ENCODE assay signal across 14 cellular contexts in the genomic region with DNA sequence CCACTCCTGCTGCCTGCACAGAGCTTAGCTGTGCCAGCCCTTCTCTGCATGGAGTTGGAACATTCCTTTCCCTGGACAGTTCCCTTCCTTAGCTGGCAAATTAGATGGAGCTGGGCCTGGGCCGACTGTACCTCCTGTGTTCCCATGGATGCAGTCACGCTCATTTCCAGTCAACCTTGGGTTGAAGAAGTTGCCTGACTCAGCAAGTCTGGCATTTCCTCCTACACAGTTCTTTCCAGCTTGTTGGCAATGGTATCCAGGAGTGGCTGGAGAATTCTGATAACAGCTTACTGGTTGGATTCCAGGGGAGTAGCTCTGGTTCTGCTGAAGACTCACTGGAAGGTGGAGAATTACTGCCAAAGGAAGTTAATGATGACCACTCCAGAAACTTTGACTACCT. TPM values are rescaled to one million over a fixed set of nuclear protein-coding genes. Genes with fewer than 3 reads are reported as not detected.
DNase-seq lines count a peak whose midpoint lies in the region; TF ChIP-seq lines count a peak whose summit lies in the region.
"Had no signal": no experiment of that assay in that cellular context is flagged by ENCODE, and none has a peak within 500 bp of the region (broad histone marks: within the 10 kb centered on the region; RNA-seq: fewer than 3 reads in every experiment).

No MANE protein-coding gene starts in this region.

- H3K4me3 ChIP-seq in ACC112 (ENCODE audit: low read depth, low read length) (no peak overlapping the region), HFF-Myc (replicated peaks; ENCODE audit: low read depth, low read length) (no peak overlapping the region)
- H3K4me3 ChIP-seq: right atrium auricular region had no signal

- H2AFZ ChIP-seq in ACC112 (ENCODE audit: low read length, unreplicated experiment), result no peak overlapping the region

- H3K4me1 ChIP-seq in ACC112 (ENCODE audit: control insufficient read depth, insufficient read depth, low read length, unreplicated experiment), result peaks cover 8% of the 10 kb centered on the region
- H3K4me1 ChIP-seq: right atrium auricular region had no signal

- intact Hi-C loops in posterior vena cava (cut with DNase I), result no loop called here

- peak overlapping the region; percentile 50 for H3K27ac ChIP-seq in ACC112 (ENCODE audit: low read depth, low read length)
- H3K27ac ChIP-seq: right atrium auricular region had no signal

- DNase-seq in HFF-Myc (ENCODE audit: extremely low read depth, low read depth) (peak; percentile 6), amniotic epithelial cell (ENCODE audit: low read depth) (peak; percentile 61), islet precursor cell (peak; percentile 68), superior temporal gyrus (ENCODE audit: extremely low spot score) (no peak), posterior vena cava (ENCODE audit: low spot score) (no peak), NCI-H82 treated with DMSO at 0.1 percent for 48 hours (lab: John Stamatoyannopoulos, UW; ENCODE audit: unreplicated experiment) (no peak)
- no peak for DNase-seq in activated CD8-positive, alpha-beta memory T cell treated with anti-CD3 and anti-CD28 coated beads, Interleukin-2, amount 50 U/mL, for 48 hours
- DNase-seq: activated T-cell treated with anti-CD3 and anti-CD28 coated beads, Interleukin-2, amount 50 U/mL, for 48 hours; CD4-positive, CD25-positive, alpha-beta regulatory T cell; midbrain; NCI-H1105; NCI-H774 had no signal

- no peaks in the 10 kb centered on the region for H3K79me2 ChIP-seq in ACC112 (ENCODE audit: control insufficient read depth, insufficient read depth, low read length, unreplicated experiment)

- no peaks in the 10 kb centered on the region for H3K36me3 ChIP-seq in ACC112 (ENCODE audit: insufficient read depth, low read length)
- H3K36me3 ChIP-seq: right atrium auricular region had no signal

- 0 out of 2 replicates have a peak, but pooled peaks cover 3% of the 10 kb centered on the region for H3K27me3 ChIP-seq in ACC112 (ENCODE audit: insufficient read depth, low read length)
- H3K27me3 ChIP-seq: right atrium auricular region had no signal

- TF ChIP-seq CTCF in HFF-Myc (IDR thresholded peaks at IDR 0.05; ENCODE audit: low read depth, low read length, missing control alignments), result no peak

RNA-seq across cellular contexts. Expression of a gene that starts 9.2 kb away (rescaled TPM):
- under 1 TPM in 1 of 2 donors, not detected in 1; 0.05 TPM for total RNA-seq in posterior vena cava
- total RNA-seq: CD4-positive, CD25-positive, alpha-beta regulatory T cell; right atrium auricular region had no signal

Comparison
In these comparisons a context has a peak if more than half of its experiments do, and no peak if none do; other contexts are left out.
1. DNase-seq: peak in HFF-Myc (single experiment), amniotic epithelial cell (single experiment) and islet precursor cell (single experiment); none in activated CD8-positive, alpha-beta memory T cell treated with anti-CD3 and anti-CD28 coated beads, Interleukin-2, amount 50 U/mL, for 48 hours (single experiment), superior temporal gyrus (single experiment), posterior vena cava (single experiment) and NCI-H82 treated with DMSO at 0.1 percent for 48 hours (single experiment).